Comparison of ENCODE assay signal across 17 cellular contexts in the genomic region with DNA sequence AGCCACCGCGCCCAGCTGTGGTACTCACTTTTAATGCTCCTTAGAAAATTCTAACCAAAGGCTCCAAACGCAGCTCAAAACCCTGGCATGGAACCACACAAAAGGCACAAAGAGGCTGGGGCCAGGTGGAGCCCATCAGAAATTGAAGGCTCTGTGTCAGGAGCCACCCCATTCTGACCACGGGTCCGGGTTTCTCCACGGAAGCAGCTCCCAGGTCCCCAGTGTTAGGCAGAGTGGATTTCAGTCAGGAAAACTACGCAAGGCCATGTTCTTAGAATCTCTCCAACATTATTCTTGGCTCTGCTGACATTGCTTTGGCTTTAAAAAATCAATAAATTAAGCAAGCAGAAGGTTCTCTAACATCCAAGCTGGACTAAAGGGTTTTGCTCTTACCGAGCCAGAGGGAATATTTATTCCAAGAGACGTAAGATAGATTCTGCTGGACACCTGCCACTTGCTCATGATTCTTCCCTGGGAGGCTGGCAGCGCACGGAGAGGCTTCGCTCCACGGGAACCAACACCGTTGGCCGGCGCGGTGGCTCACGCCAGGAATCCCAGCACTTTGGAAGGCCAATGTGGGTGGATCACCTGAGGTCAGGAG.
DNase-seq lines count a peak whose midpoint lies in the region; ATAC-seq lines count a peak whose summit lies in the region.
"Had no signal": no experiment of that assay in that cellular context is flagged by ENCODE, and none has a peak within 500 bp of the region (broad histone marks: within the 10 kb centered on the region; RNA-seq: fewer than 3 reads in every experiment).

No MANE protein-coding gene starts in this region.

- no peaks in the 10 kb centered on the region for H3K9me3 Mint-ChIP-seq in activated T-helper 2 cell treated with anti-CD3 and anti-CD28 coated beads, Interferon-gamma antibody, Interleukin-2, Interleukin-4, amounts not matched to agents 10 μg/mL and 5 μg/mL and 100 μg/mL, durations not matched to agents 14 hours and 24 hours and 36 hours
- H3K9me3 Mint-ChIP-seq: HFFc6; stimulated activated naive CD8-positive, alpha-beta T cell treated with anti-CD3 and anti-CD28 coated beads, Interleukin-15, amount 100 ng/mL, for 72 hours had no signal

- ATAC-seq in left colon (no peak), aorta (ENCODE audit: low FRiP score) (peak; percentile 82), GM19455 (IDR thresholded peaks at IDR 0.05; ENCODE audit: unreplicated experiment) (no peak), GM21423 (IDR thresholded peaks at IDR 0.05; ENCODE audit: unreplicated experiment) (no peak)
- ATAC-seq: activated CD4-positive, CD25-positive, alpha-beta regulatory T cell treated with anti-CD3 and anti-CD28 coated beads, Interleukin-2, amount 50 U/mL, for 24 hours; K562; stimulated activated naive CD8-positive, alpha-beta T cell treated with anti-CD3 and anti-CD28 coated beads, Interleukin-15, amount 100 ng/mL, for 72 hours had no signal

- peaks cover 4% of the 10 kb centered on the region for H3K27me3 Mint-ChIP-seq in activated T-helper 2 cell treated with anti-CD3 and anti-CD28 coated beads, Interferon-gamma antibody, Interleukin-2, Interleukin-4, amounts not matched to agents 10 μg/mL and 5 μg/mL and 100 μg/mL, durations not matched to agents 14 hours and 24 hours and 36 hours (ENCODE audit: low read depth)

- H3K4me1 ChIP-seq in esophagus (ENCODE audit: control insufficient read depth in 2 of 2, insufficient read depth in 2 of 2, low read length in 1 of 2) (peaks cover 2 to 5% of the 10 kb centered on the region in 2 donors), aorta (ENCODE audit: control insufficient read depth in 1 of 2, insufficient read depth in 2 of 2, low read length in 2 of 2) (peaks cover 0 to 2% of the 10 kb centered on the region in 2 donors)

- no peak overlapping the region for H3K4me3 Mint-ChIP-seq in activated T-helper 2 cell treated with anti-CD3 and anti-CD28 coated beads, Interferon-gamma antibody, Interleukin-2, Interleukin-4, amounts not matched to agents 10 μg/mL and 5 μg/mL and 100 μg/mL, durations not matched to agents 14 hours and 24 hours and 36 hours (ENCODE audit: low read depth)
- H3K4me3 Mint-ChIP-seq: HFFc6; stimulated activated naive CD8-positive, alpha-beta T cell treated with anti-CD3 and anti-CD28 coated beads, Interleukin-15, amount 100 ng/mL, for 72 hours had no signal

- peak; percentile 51 to 59 for DNase-seq in left colon
- peak; percentile 37 for DNase-seq in pons (ENCODE audit: low spot score)
- DNase-seq in aorta = peak; percentile 76 to 88
- DNase-seq in activated T-helper 2 cell treated with anti-CD3 and anti-CD28 coated beads, Interferon-gamma antibody, Interleukin-2, Interleukin-4, amounts not matched to agents 10 μg/mL and 5 μg/mL and 100 μg/mL, durations not matched to agents 14 hours and 24 hours and 36 hours (ENCODE audit: low spot score) = no peak
- DNase-seq: HFFc6; NCI-H1105; NCI-H226; occipital lobe; SHP77 treated with DMSO at 0.1 percent for 48 hours; stimulated activated naive CD8-positive, alpha-beta T cell treated with anti-CD3 and anti-CD28 coated beads, Interleukin-15, amount 100 ng/mL, for 72 hours; T-helper 2 cell had no signal

- intact Hi-C loops in left colon (cut with DNase I, micrococcal nuclease) (no loop called here), aorta (cut with DNase I) (loop anchor here in 1 of 2 donors (10.0 kb wide), 1 partner anchor 89 kb away; the partner anchor contains the start of gene NXN)
- intact Hi-C loops in activated T-helper 2 cell treated with anti-CD3 and anti-CD28 coated beads, Interferon-gamma antibody, Interleukin-2, Interleukin-4, amounts not matched to agents 10 μg/mL and 5 μg/mL and 100 μg/mL, durations not matched to agents 14 hours and 24 hours and 36 hours (cut with micrococcal nuclease) = no loop called here

- no peaks in the 10 kb centered on the region for H3K36me3 ChIP-seq in esophagus (ENCODE audit: control insufficient read depth in 2 of 2, insufficient read depth in 2 of 2, low read length in 1 of 2)
- H3K36me3 ChIP-seq in aorta (ENCODE audit: control insufficient read depth in 1 of 2, insufficient read depth in 2 of 2, low read length in 1 of 2) = no peaks in the 10 kb centered on the region

- no peak overlapping the region for H3K27ac Mint-ChIP-seq in activated T-helper 2 cell treated with anti-CD3 and anti-CD28 coated beads, Interferon-gamma antibody, Interleukin-2, Interleukin-4, amounts not matched to agents 10 μg/mL and 5 μg/mL and 100 μg/mL, durations not matched to agents 14 hours and 24 hours and 36 hours
- H3K27ac Mint-ChIP-seq: HFFc6; stimulated activated naive CD8-positive, alpha-beta T cell treated with anti-CD3 and anti-CD28 coated beads, Interleukin-15, amount 100 ng/mL, for 72 hours had no signal

- H3K36me3 Mint-ChIP-seq in activated T-helper 2 cell treated with anti-CD3 and anti-CD28 coated beads, Interferon-gamma antibody, Interleukin-2, Interleukin-4, amounts not matched to agents 10 μg/mL and 5 μg/mL and 100 μg/mL, durations not matched to agents 14 hours and 24 hours and 36 hours (ENCODE audit: low read depth) = no peaks in the 10 kb centered on the region

- peak overlapping the region; percentile 5 to 75 for H3K27ac ChIP-seq in esophagus (ENCODE audit: low read depth in 2 of 2, low read length in 1 of 2)
- no peak overlapping the region for H3K27ac ChIP-seq in aorta (ENCODE audit: low read depth in 1 of 2, low read length in 2 of 2)

- no peaks in the 10 kb centered on the region for H3K27me3 ChIP-seq in esophagus (ENCODE audit: control insufficient read depth in 1 of 2, insufficient read depth in 2 of 2, low read length in 2 of 2)
- H3K27me3 ChIP-seq in aorta (ENCODE audit: control insufficient read depth in 1 of 2, insufficient read depth in 2 of 2, low read length in 1 of 2) = no peaks in the 10 kb centered on the region
- H3K27me3 ChIP-seq: dorsolateral prefrontal cortex had no signal

- 44 to 64% methylated on average over 18 of the region's 18 CpGs for WGBS in esophagus, 2 donors
- 12 to 16% methylated on average over 18 of the region's 18 CpGs for WGBS in aorta, 2 donors

- H3K4me3 ChIP-seq in esophagus (ENCODE audit: low read depth in 1 of 2, low read length in 2 of 2) = no peak overlapping the region
- H3K4me3 ChIP-seq in aorta (ENCODE audit: low read length in 2 of 2) = no peak overlapping the region
- H3K4me3 ChIP-seq: dorsolateral prefrontal cortex, K562 had no signal

- no peaks in the 10 kb centered on the region for H3K9me3 ChIP-seq in esophagus (ENCODE audit: control insufficient read depth in 2 of 2, insufficient read depth in 1 of 2, low read depth in 1 of 2, low read length in 1 of 2)
- H3K9me3 ChIP-seq in aorta (ENCODE audit: control insufficient read depth, low read length) = no peaks in the 10 kb centered on the region

- H3K4me1 Mint-ChIP-seq in activated T-helper 2 cell treated with anti-CD3 and anti-CD28 coated beads, Interferon-gamma antibody, Interleukin-2, Interleukin-4, amounts not matched to agents 10 μg/mL and 5 μg/mL and 100 μg/mL, durations not matched to agents 14 hours and 24 hours and 36 hours (ENCODE audit: low read depth) = no peaks in the 10 kb centered on the region

Comparison
In these comparisons a context has a peak if more than half of its experiments do, and no peak if none do; other contexts are left out.
1. H3K27ac ChIP-seq: peak in esophagus (2 of 2); none in aorta (0 of 2).